ENCODE assay signal across 14 cellular contexts in the genomic region with DNA sequence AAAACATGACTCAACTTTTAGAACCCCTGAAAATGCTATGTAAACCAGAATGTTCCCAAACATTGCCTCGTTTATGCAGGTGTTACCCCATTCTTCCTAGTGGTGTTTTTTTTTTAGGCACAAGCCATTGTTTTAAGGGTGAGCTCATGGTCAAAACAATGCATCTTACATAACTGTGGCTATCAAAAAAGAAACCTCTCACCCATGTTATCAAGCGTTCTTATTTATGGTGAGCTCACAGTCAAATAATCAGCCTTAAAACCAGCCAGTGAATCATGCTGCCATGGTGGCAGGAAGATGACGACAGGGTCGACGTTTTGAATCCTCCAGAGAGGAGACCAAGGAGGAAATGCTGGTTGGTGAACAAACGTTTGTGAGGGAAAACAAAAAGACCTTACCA.
DNase-seq lines count a peak whose midpoint lies in the region; ATAC-seq and TF ChIP-seq lines count a peak whose summit lies in the region.
"Had no signal": no experiment of that assay in that cellular context is flagged by ENCODE, and none has a peak within 500 bp of the region (broad histone marks: within the 10 kb centered on the region; RNA-seq: fewer than 3 reads in every experiment).

No MANE protein-coding gene starts in this region.

- H2BK120ac ChIP-seq in IMR-90 (ENCODE audit: low read depth, low read length) = no peak overlapping the region

- no peak for TF ChIP-seq CTCF in IMR-90 (conservative IDR thresholded peaks at IDR 0.05; ENCODE audit: low read depth, low read length)

- H4K20me1 ChIP-seq in IMR-90 (ENCODE audit: insufficient read depth, low read length) = no peaks in the 10 kb centered on the region

- H3K27me3 Mint-ChIP-seq in activated T-helper 2 cell treated with anti-CD3 and anti-CD28 coated beads, Interferon-gamma antibody, Interleukin-2, Interleukin-4, amounts not matched to agents 10 μg/mL and 5 μg/mL and 100 μg/mL, durations not matched to agents 14 hours and 24 hours and 36 hours (ENCODE audit: low read depth) = no peaks in the 10 kb centered on the region

- no peak overlapping the region for H2BK5ac ChIP-seq in IMR-90 (ENCODE audit: low read depth, low read length, poor library complexity, severe bottlenecking)

- H2BK20ac ChIP-seq in IMR-90 (ENCODE audit: low read depth, low read length) = no peak overlapping the region; the same call in 1 of the 2 replicates

- TF ChIP-seq POLR2A in IMR-90 (IDR thresholded peaks at IDR 0.05; ENCODE audit: low read depth, low read length) = no peak

- in situ Hi-C loops in IMR-90 (cut with MboI; ENCODE audit: low sequenced_read_pairs) = no loop called here

- no peaks in the 10 kb centered on the region for H3K9me1 ChIP-seq in IMR-90 (ENCODE audit: insufficient read depth, low read length)

- no peaks in the 10 kb centered on the region for H3K79me1 ChIP-seq in IMR-90 (ENCODE audit: low read depth in 1 of 2, low read length in 2 of 2)

- no peak overlapping the region for H3K4me3 ChIP-seq in IMR-90 (ENCODE audit: insufficient read depth, low read depth, low read length)
- H3K4me3 ChIP-seq: testis had no signal

- no peak overlapping the region for H3K23ac ChIP-seq in IMR-90 (ENCODE audit: low read depth, low read length)

- H3K56ac ChIP-seq in IMR-90 (ENCODE audit: extremely low read depth, insufficient read depth, low read length) = no peak overlapping the region

- H3K36me3 ChIP-seq in IMR-90 (ENCODE audit: control insufficient read depth, insufficient read depth, low read length) = no peaks in the 10 kb centered on the region

- no peak for ATAC-seq in IMR-90 (ENCODE audit: low read depth)

- intact Hi-C loops in IMR-90 (cut with micrococcal nuclease) = no loop called here
- intact Hi-C loops in activated T-helper 2 cell treated with anti-CD3 and anti-CD28 coated beads, Interferon-gamma antibody, Interleukin-2, Interleukin-4, amounts not matched to agents 10 μg/mL and 5 μg/mL and 100 μg/mL, durations not matched to agents 14 hours and 24 hours and 36 hours (cut with micrococcal nuclease) = no loop called here

- peaks cover 2% of the 10 kb centered on the region for H3K4me1 Mint-ChIP-seq in activated T-helper 2 cell treated with anti-CD3 and anti-CD28 coated beads, Interferon-gamma antibody, Interleukin-2, Interleukin-4, amounts not matched to agents 10 μg/mL and 5 μg/mL and 100 μg/mL, durations not matched to agents 14 hours and 24 hours and 36 hours (ENCODE audit: low read depth)
- H3K4me1 Mint-ChIP-seq: memory B cell had no signal

- H3K27me3 ChIP-seq in IMR-90 (ENCODE audit: control insufficient read depth, insufficient read depth, low read length) = peaks cover 6% of the 10 kb centered on the region
- H3K27me3 ChIP-seq: testis had no signal

- dilution Hi-C loops in IMR-90 (cut with HindIII; ENCODE audit: low sequenced_read_pairs, unreplicated experiment) = no loop called here

- H4K5ac ChIP-seq in IMR-90 (ENCODE audit: low read depth, low read length) = no peak overlapping the region

- H3K9me3 ChIP-seq in IMR-90 (ENCODE audit: control insufficient read depth, insufficient read depth, low read length) = no peaks in the 10 kb centered on the region
- H3K9me3 ChIP-seq: testis had no signal

- DNase-seq in AG20443 (ENCODE audit: low spot score) (peak; percentile 65), IMR-90 (peak; percentile 31), caudate nucleus (lab: John Stamatoyannopoulos, UW) (peak in 1 of 61 donors; percentile 4), kidney tubule cell (ENCODE audit: low spot score) (peak; percentile 1), DMS 273 (lab: John Stamatoyannopoulos, UW; ENCODE audit: unreplicated experiment) (no peak), T-helper 2 cell (no peak), cerebellum (ENCODE audit: low spot score) (no peak)
- DNase-seq in activated T-helper 2 cell treated with anti-CD3 and anti-CD28 coated beads, Interferon-gamma antibody, Interleukin-2, Interleukin-4, amounts not matched to agents 10 μg/mL and 5 μg/mL and 100 μg/mL, durations not matched to agents 14 hours and 24 hours and 36 hours (ENCODE audit: low spot score) = no peak
- DNase-seq: activated CD8-positive, alpha-beta memory T cell treated with anti-CD3 and anti-CD28 coated beads, Interleukin-2, amount 50 U/mL, for 48 hours; central memory CD4-positive, alpha-beta T cell; NCI-H1436 treated with DMSO at 0.1 percent for 48 hours; OCI-M1; testis had no signal

- no TSS peak for BruUV-seq in IMR-90 (replicated peaks; lab: Mats Ljungman, UMichigan)

- no peak overlapping the region for H3K9ac ChIP-seq in IMR-90 (ENCODE audit: low read depth, low read length)

- H3K4ac ChIP-seq in IMR-90 (ENCODE audit: low read depth, low read length) = no peak overlapping the region

- H3K14ac ChIP-seq in IMR-90 (replicated peaks; ENCODE audit: low read depth, low read length) = no peak overlapping the region

- CTCF ChIA-PET in IMR-90 (lab: Yijun Ruan, JAX) = interaction anchor here (0.6 to 1.0 kb wide), 2 partner anchors 11 to 273 kb away, joined by 3 read pairs; no protein-coding TSS in a partner anchor

- H2BK15ac ChIP-seq in IMR-90 (ENCODE audit: low read depth, low read length) = no peak overlapping the region

- H3K9me3 Mint-ChIP-seq in activated T-helper 2 cell treated with anti-CD3 and anti-CD28 coated beads, Interferon-gamma antibody, Interleukin-2, Interleukin-4, amounts not matched to agents 10 μg/mL and 5 μg/mL and 100 μg/mL, durations not matched to agents 14 hours and 24 hours and 36 hours = peaks cover 3% of the 10 kb centered on the region

- H3K36me3 Mint-ChIP-seq in activated T-helper 2 cell treated with anti-CD3 and anti-CD28 coated beads, Interferon-gamma antibody, Interleukin-2, Interleukin-4, amounts not matched to agents 10 μg/mL and 5 μg/mL and 100 μg/mL, durations not matched to agents 14 hours and 24 hours and 36 hours (ENCODE audit: low read depth) = no peaks in the 10 kb centered on the region
- H3K36me3 Mint-ChIP-seq: memory B cell had no signal

- H4K91ac ChIP-seq in IMR-90 (ENCODE audit: insufficient read depth, low read depth, low read length) = no peak overlapping the region

- peak overlapping the region; percentile 17; the same call in 1 of the 2 replicates for H3K4me2 ChIP-seq in IMR-90 (ENCODE audit: low read depth, low read length)

- H3K27ac Mint-ChIP-seq in activated T-helper 2 cell treated with anti-CD3 and anti-CD28 coated beads, Interferon-gamma antibody, Interleukin-2, Interleukin-4, amounts not matched to agents 10 μg/mL and 5 μg/mL and 100 μg/mL, durations not matched to agents 14 hours and 24 hours and 36 hours = no peak overlapping the region
- H3K27ac Mint-ChIP-seq: memory B cell had no signal

- H2AFZ ChIP-seq in IMR-90 (replicated peaks; ENCODE audit: low read length, poor library complexity) = no peak overlapping the region

- no peak for TF ChIP-seq RAD21 in IMR-90 (IDR thresholded peaks at IDR 0.05; ENCODE audit: low read length)

- POLR2A ChIA-PET in IMR-90 (lab: Charles Lee; ENCODE audit: unreplicated experiment) = no interaction called here

- H3K4me1 ChIP-seq in IMR-90 (ENCODE audit: control insufficient read depth, insufficient read depth, low read length) = peaks cover 3% of the 10 kb centered on the region; the same call in 1 of the 2 replicates
- H3K4me1 ChIP-seq: testis had no signal

- no peak overlapping the region for H2AK5ac ChIP-seq in IMR-90 (ENCODE audit: low read depth, low read length)

- no peak overlapping the region for H3K4me3 Mint-ChIP-seq in activated T-helper 2 cell treated with anti-CD3 and anti-CD28 coated beads, Interferon-gamma antibody, Interleukin-2, Interleukin-4, amounts not matched to agents 10 μg/mL and 5 μg/mL and 100 μg/mL, durations not matched to agents 14 hours and 24 hours and 36 hours (ENCODE audit: low read depth)
- H3K4me3 Mint-ChIP-seq: memory B cell had no signal

- H2AK9ac ChIP-seq in IMR-90 (replicated peaks; ENCODE audit: low read depth, low read length, poor library complexity) = no peak overlapping the region

- H4K8ac ChIP-seq in IMR-90 (ENCODE audit: low read depth in 2 of 2, low read length in 2 of 2) = no peak overlapping the region

- no CpG with 5 or more reads among the region's 6 CpGs for WGBS in IMR-90 (ENCODE audit: extremely low coverage in 2 of 2, insufficient read length in 1 of 2), 2 experiments

- H3K18ac ChIP-seq in IMR-90 (ENCODE audit: low read depth, low read length) = no peak overlapping the region

- H3K27ac ChIP-seq in IMR-90 (ENCODE audit: insufficient read depth, low read length) (no peak overlapping the region), caudate nucleus (ENCODE audit: low read depth, low read length) (peak overlapping the region; percentile 32)
- H3K27ac ChIP-seq: testis had no signal

TF ChIP-seq in IMR-90, 13 proteins besides CTCF, POLR2A, EP300 and RAD21:
- TF ChIP-seq, protein P1, sequence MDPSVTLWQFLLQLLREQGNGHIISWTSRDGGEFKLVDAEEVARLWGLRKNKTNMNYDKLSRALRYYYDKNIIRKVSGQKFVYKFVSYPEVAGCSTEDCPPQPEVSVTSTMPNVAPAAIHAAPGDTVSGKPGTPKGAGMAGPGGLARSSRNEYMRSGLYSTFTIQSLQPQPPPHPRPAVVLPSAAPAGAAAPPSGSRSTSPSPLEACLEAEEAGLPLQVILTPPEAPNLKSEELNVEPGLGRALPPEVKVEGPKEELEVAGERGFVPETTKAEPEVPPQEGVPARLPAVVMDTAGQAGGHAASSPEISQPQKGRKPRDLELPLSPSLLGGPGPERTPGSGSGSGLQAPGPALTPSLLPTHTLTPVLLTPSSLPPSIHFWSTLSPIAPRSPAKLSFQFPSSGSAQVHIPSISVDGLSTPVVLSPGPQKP (IDR thresholded peaks at IDR 0.05; ENCODE audit: borderline replicate concordance, low read depth, low read length) = no peak
- TF ChIP-seq MXI1 (IDR thresholded peaks at IDR 0.05; ENCODE audit: borderline replicate concordance, low read depth, low read length) (no peak), BHLHE40 (IDR thresholded peaks at IDR 0.05; ENCODE audit: low read depth, low read length) (no peak), RFX5 (IDR thresholded peaks at IDR 0.05; ENCODE audit: low read depth, low read length) (no peak), NFE2L2 (IDR thresholded peaks at IDR 0.05; ENCODE audit: low read depth, low read length) (no peak)

Comparison
In these comparisons a context has a peak if more than half of its experiments do, and no peak if none do; other contexts are left out.
1. DNase-seq: peak in AG20443 (single experiment), IMR-90 (single experiment) and kidney tubule cell (single experiment); none in DMS 273 (single experiment), T-helper 2 cell (0 of 5), activated T-helper 2 cell treated with anti-CD3 and anti-CD28 coated beads, Interferon-gamma antibody, Interleukin-2, Interleukin-4, amounts not matched to agents 10 μg/mL and 5 μg/mL and 100 μg/mL, durations not matched to agents 14 hours and 24 hours and 36 hours (single experiment) and cerebellum (single experiment).